In genomic region chr7:96122746-96123145, GRCh38 we compare ENCODE assay signal across 20 cellular contexts.
DNase-seq lines count a peak whose midpoint lies in the region; ATAC-seq and TF ChIP-seq lines count a peak whose summit lies in the region.
"Had no signal": no experiment of that assay in that cellular context is flagged by ENCODE, and none has a peak within 500 bp of the region (broad histone marks: within the 10 kb centered on the region; RNA-seq: fewer than 3 reads in every experiment).

No MANE protein-coding gene starts in this region.

- no peaks in the 10 kb centered on the region for H3K79me2 ChIP-seq in hepatocyte

- no peaks in the 10 kb centered on the region for H3K4me1 Mint-ChIP-seq in activated naive CD4-positive, alpha-beta T cell treated with anti-CD3 and anti-CD28 coated beads for 36 hours (ENCODE audit: low read depth)
- H3K4me1 Mint-ChIP-seq: CD14-positive monocyte had no signal

- intact Hi-C loops in activated naive CD4-positive, alpha-beta T cell treated with anti-CD3 and anti-CD28 coated beads for 36 hours (cut with micrococcal nuclease) = no loop called here

- WGBS in hepatocyte (ENCODE audit: low lambda C conversion rate, missing lambda C conversion rate) = 73% methylated on average over 2 of the region's 2 CpGs

- no peaks in the 10 kb centered on the region for H3K36me3 ChIP-seq in hepatocyte (replicated peaks; ENCODE audit: insufficient read depth, low read depth)

- H3K4me1 ChIP-seq in hepatocyte (ENCODE audit: insufficient read depth) (peaks cover 12% of the 10 kb centered on the region), foreskin keratinocyte (no peaks in the 10 kb centered on the region)
- H3K4me1 ChIP-seq: BLaER1 had no signal

- TF ChIP-seq CTCF in hepatocyte (IDR thresholded peaks at IDR 0.05; ENCODE audit: poor library complexity) = no peak
- no peak for TF ChIP-seq CTCF in foreskin keratinocyte (conservative IDR thresholded peaks at IDR 0.05)

- H3K27ac Mint-ChIP-seq in activated naive CD4-positive, alpha-beta T cell treated with anti-CD3 and anti-CD28 coated beads for 36 hours = no peak overlapping the region
- H3K27ac Mint-ChIP-seq: CD14-positive monocyte; CD8-positive, alpha-beta T cell; HFFc6 had no signal

- H3K4me3 Mint-ChIP-seq in activated naive CD4-positive, alpha-beta T cell treated with anti-CD3 and anti-CD28 coated beads for 36 hours = no peak overlapping the region
- H3K4me3 Mint-ChIP-seq: CD14-positive monocyte; CD8-positive, alpha-beta T cell; HFFc6 had no signal

- no peaks in the 10 kb centered on the region for H3K9me3 ChIP-seq in hepatocyte (ENCODE audit: low read depth)
- H3K9me3 ChIP-seq: BLaER1 had no signal

- no peak overlapping the region for H3K4me3 ChIP-seq in hepatocyte
- H3K4me3 ChIP-seq: BLaER1, GM12878, K562 had no signal

- H3K27me3 ChIP-seq in hepatocyte = no peaks in the 10 kb centered on the region
- H3K27me3 ChIP-seq in foreskin keratinocyte = no peaks in the 10 kb centered on the region
- H3K27me3 ChIP-seq: BLaER1 had no signal

- H3K27me3 Mint-ChIP-seq in activated naive CD4-positive, alpha-beta T cell treated with anti-CD3 and anti-CD28 coated beads for 36 hours (ENCODE audit: low read depth) = no peaks in the 10 kb centered on the region

- H3K4me2 ChIP-seq in hepatocyte = no peak overlapping the region
- H3K4me2 ChIP-seq: BLaER1 had no signal

- CTCF ChIA-PET in activated naive CD4-positive, alpha-beta T cell treated with anti-CD3 and anti-CD28 coated beads for 36 hours (lab: Charles Lee) = interaction anchor here (1.3 kb wide), 1 partner anchor 11 kb away, joined by 3 read pairs; no protein-coding TSS in a partner anchor

- no peaks in the 10 kb centered on the region for H3K9me2 ChIP-seq in hepatocyte (replicated peaks; ENCODE audit: insufficient read depth)

- H3K36me3 Mint-ChIP-seq in activated naive CD4-positive, alpha-beta T cell treated with anti-CD3 and anti-CD28 coated beads for 36 hours (ENCODE audit: low read depth) = peaks cover 12% of the 10 kb centered on the region

- H3K9me3 Mint-ChIP-seq in activated naive CD4-positive, alpha-beta T cell treated with anti-CD3 and anti-CD28 coated beads for 36 hours = no peaks in the 10 kb centered on the region
- H3K9me3 Mint-ChIP-seq: CD14-positive monocyte; CD8-positive, alpha-beta T cell; HFFc6 had no signal

- no peaks in the 10 kb centered on the region for H4K20me1 ChIP-seq in hepatocyte (ENCODE audit: insufficient read depth, poor library complexity, severe bottlenecking)
- H4K20me1 ChIP-seq: BLaER1 had no signal

- ATAC-seq in GM18868 (IDR thresholded peaks at IDR 0.05; ENCODE audit: unreplicated experiment) = no peak
- no peak for ATAC-seq in GM21390 (IDR thresholded peaks at IDR 0.05; ENCODE audit: unreplicated experiment)
- ATAC-seq in foreskin keratinocyte = no peak
- ATAC-seq: CD8-positive, alpha-beta T cell; GM12878; HCT116; K562 had no signal

- no peak overlapping the region for H2AFZ ChIP-seq in hepatocyte

- DNase-seq in EH (ENCODE audit: low read depth) (peak; percentile 5), astrocyte of the hippocampus (ENCODE audit: low read depth, low spot score) (peak; percentile 11), hepatocyte (ENCODE audit: low spot score) (no peak), foreskin keratinocyte (no peak)
- DNase-seq in activated naive CD4-positive, alpha-beta T cell treated with anti-CD3 and anti-CD28 coated beads for 36 hours = no peak
- DNase-seq: Calu3; CD8-positive, alpha-beta T cell; DMS79 treated with DMSO at 0.1 percent for 48 hours; EL; GOT3; H7; HFFc6; IMR-90 had no signal

- H3K27ac ChIP-seq in hepatocyte (peak overlapping the region; percentile 38), foreskin keratinocyte (no peak overlapping the region)
- H3K27ac ChIP-seq: BLaER1 had no signal

Comparison
In these comparisons a context has a peak if more than half of its experiments do, and no peak if none do; other contexts are left out.
1. DNase-seq: peak in EH (single experiment) and astrocyte of the hippocampus (single experiment); none in hepatocyte (single experiment), activated naive CD4-positive, alpha-beta T cell treated with anti-CD3 and anti-CD28 coated beads for 36 hours (single experiment) and foreskin keratinocyte (0 of 2).